8 cellular contexts compared by ENCODE assay signal in genomic region chr22:39003165-39003638, GRCh38. TPM values are rescaled to one million over a fixed set of nuclear protein-coding genes. Genes with fewer than 3 reads are reported as not detected.
DNase-seq lines count a peak whose midpoint lies in the region.

No MANE protein-coding gene starts in this region.

- peaks cover 10% of the 10 kb centered on the region; the same call in 1 of the 2 replicates for H3K27me3 ChIP-seq in HAP-1 (ENCODE audit: low read depth)

- DNase-seq in DMS53 (lab: John Stamatoyannopoulos, UW) (peak; percentile 87), HAP-1 (ENCODE audit: low spot score in 2 of 2) (peak; percentile 76 to 84), NCI-H2196 (lab: John Stamatoyannopoulos, UW; ENCODE audit: unreplicated experiment) (peak; percentile 77), cerebellum (ENCODE audit: low spot score) (peak; percentile 75), left kidney (ENCODE audit: low read depth, low spot score) (peak; percentile 93), occipital lobe (lab: John Stamatoyannopoulos, UW) (no peak)
- DNase-seq in activated CD4-positive, alpha-beta T cell treated with anti-CD3 and anti-CD28 coated beads for 24 hours (ENCODE audit: low read depth in 2 of 2), result peak; percentile 47 to 60
- peak; percentile 45 to 67 for DNase-seq in stimulated activated CD4-positive, alpha-beta T cell treated with anti-CD3 and anti-CD28 coated beads, Interleukin-4, amount 100 ng/mL, for 48 hours (ENCODE audit: low read depth in 2 of 2)

- no peaks in the 10 kb centered on the region for H3K36me3 ChIP-seq in HAP-1 (replicated peaks)

- H3K9me3 ChIP-seq in HAP-1, result no peaks in the 10 kb centered on the region

- in situ Hi-C loops in HAP-1 (cut with MboI; ENCODE audit: low sequenced_read_pairs), result loop anchor here (5.0 to 10.0 kb wide), 2 partner anchors 114 to 128 kb away; partner anchors contain the start of gene CBX6

- H3K4me1 ChIP-seq in HAP-1, result no peaks in the 10 kb centered on the region

- H3K4me3 ChIP-seq in HAP-1, result no peak overlapping the region

RNA-seq across cellular contexts. Expression of gene APOBEC3C, which starts 10.9 kb away (rescaled TPM):
- 0.45 TPM for total RNA-seq in cerebellum
- total RNA-seq in occipital lobe, result 0.31 TPM

RNA-seq across cellular contexts. Expression of gene APOBEC3D, which starts 17.7 kb away (rescaled TPM):
- total RNA-seq in cerebellum (not detected), occipital lobe (0.16 TPM)

RNA-seq across cellular contexts. Expression of gene APOBEC3B, which starts 21.1 kb away (rescaled TPM):
- total RNA-seq in cerebellum (not detected), occipital lobe (not detected)

RNA-seq across cellular contexts. Expression of gene APOBEC3F, which starts 37.5 kb away (rescaled TPM):
- 1.1 TPM for total RNA-seq in cerebellum
- 0.31 TPM for total RNA-seq in occipital lobe

RNA-seq across cellular contexts. Expression of gene APOBEC3A, which starts 45.8 kb away (rescaled TPM):
- total RNA-seq in cerebellum, result not detected
- total RNA-seq in occipital lobe, result not detected
